Comparison of ENCODE assay signal across 8 cellular contexts in genomic region chr17:42819939-42820535, GRCh38. TPM values are rescaled to one million over a fixed set of nuclear protein-coding genes. Genes with fewer than 3 reads are reported as not detected.
DNase-seq lines count a peak whose midpoint lies in the region; ATAC-seq and TF ChIP-seq lines count a peak whose summit lies in the region.

No MANE protein-coding gene starts in this region.

- H3K4me1 ChIP-seq in adrenal gland (replicated peaks in 1 of 2): peaks cover 10 to 21% of the 10 kb centered on the region in 2 donors

- WGBS in adrenal gland, 4 donors: 33 to 41% (median 35%) methylated on average over 2 of the region's 2 CpGs

- peak; percentile 16 to 57 (median 38) for TF ChIP-seq CTCF in adrenal gland (IDR thresholded peaks at IDR 0.05)

- no peak overlapping the region for H3K4me3 ChIP-seq in adrenal gland

- H3K9me3 ChIP-seq in adrenal gland (replicated peaks in 1 of 3): no peaks in the 10 kb centered on the region

- no peak overlapping the region for H3K27ac ChIP-seq in adrenal gland

- peaks cover 0 to 76% of the 10 kb centered on the region in 2 donors for H3K36me3 ChIP-seq in adrenal gland (replicated peaks in 1 of 2)

- no peak for ATAC-seq in HG03108 (IDR thresholded peaks at IDR 0.05; ENCODE audit: unreplicated experiment)

- intact Hi-C loops in adrenal gland (cut with DNase I): loop anchor here (5.0 to 10.0 kb wide), 2 partner anchors 95 to 98 kb away; no protein-coding TSS in a partner anchor

- no peak for TF ChIP-seq POLR2A in adrenal gland (IDR thresholded peaks at IDR 0.05)

- no peaks in the 10 kb centered on the region for H3K27me3 ChIP-seq in adrenal gland

- DNase-seq in GDM1 (lab: John Stamatoyannopoulos, UW) (peak; percentile 45), NCI-H1105 (lab: John Stamatoyannopoulos, UW) (peak; percentile 43), T follicular helper cell (ENCODE audit: low read depth) (peak; percentile 47), adrenal gland (peak in 5 of 7 donors; percentile 27 to 70 (median 61)), iris pigment epithelial cell (ENCODE audit: low read depth) (peak; percentile 70), 8988T (no peak)
- peak; percentile 19 for DNase-seq in stimulated activated CD8-positive, alpha-beta memory T cell treated with anti-CD3 and anti-CD28 coated beads, Interleukin-12 subunit alpha, Interleukin-12 subunit beta, amount 100 ng/mL, for 4 hours (ENCODE audit: low read depth)

RNA-seq across cellular contexts. Expression of gene BECN1, which starts 4.0 kb away (rescaled TPM):
- 100 to 1,000 TPM in 5 of 8 donors, 10 to 100 TPM in 3; 70.1 to 235 (median 105) TPM for total RNA-seq in adrenal gland
- polyA plus RNA-seq in adrenal gland: 10 to 100 TPM; 27.0 to 76.6 (median 33.1) TPM

RNA-seq across cellular contexts. Expression of gene PSME3, which starts 13.2 kb away (rescaled TPM):
- total RNA-seq in adrenal gland: 100 to 1,000 TPM in 3 of 8 donors, 10 to 100 TPM in 5; 45.8 to 136 (median 86.2) TPM
- polyA plus RNA-seq in adrenal gland: 100 to 1,000 TPM in 1 of 3 donors, 10 to 100 TPM in 2; 18.5 to 149 (median 25.4) TPM

RNA-seq across cellular contexts. Expression of gene CNTD1, which starts 21.4 kb away (rescaled TPM):
- 1 to 10 TPM in 2 of 8 donors, under 1 TPM in 1, not detected in 5; 0.69 to 8.2 (median 1.2) TPM for total RNA-seq in adrenal gland
- under 1 TPM; 0.24 to 0.32 (median 0.27) TPM for polyA plus RNA-seq in adrenal gland

RNA-seq across cellular contexts. Expression of gene COA3, which starts 21.5 kb away (rescaled TPM):
- total RNA-seq in adrenal gland: 100 to 1,000 TPM in 2 of 8 donors, 10 to 100 TPM in 6; 65.3 to 126 (median 83.4) TPM
- polyA plus RNA-seq in adrenal gland: 10 to 100 TPM; 55.6 to 98.2 (median 91.1) TPM

RNA-seq across cellular contexts. Expression of gene AOC2, which starts 24.3 kb away (rescaled TPM):
- total RNA-seq in adrenal gland: 1 to 10 TPM in 5 of 8 donors, under 1 TPM in 3; 0.60 to 1.9 (median 1.3) TPM
- 1 to 10 TPM in 2 of 3 donors, under 1 TPM in 1; 0.95 to 1.6 (median 1.4) TPM for polyA plus RNA-seq in adrenal gland
